Comparison of ENCODE assay signal across 25 cellular contexts in the genomic region with DNA sequence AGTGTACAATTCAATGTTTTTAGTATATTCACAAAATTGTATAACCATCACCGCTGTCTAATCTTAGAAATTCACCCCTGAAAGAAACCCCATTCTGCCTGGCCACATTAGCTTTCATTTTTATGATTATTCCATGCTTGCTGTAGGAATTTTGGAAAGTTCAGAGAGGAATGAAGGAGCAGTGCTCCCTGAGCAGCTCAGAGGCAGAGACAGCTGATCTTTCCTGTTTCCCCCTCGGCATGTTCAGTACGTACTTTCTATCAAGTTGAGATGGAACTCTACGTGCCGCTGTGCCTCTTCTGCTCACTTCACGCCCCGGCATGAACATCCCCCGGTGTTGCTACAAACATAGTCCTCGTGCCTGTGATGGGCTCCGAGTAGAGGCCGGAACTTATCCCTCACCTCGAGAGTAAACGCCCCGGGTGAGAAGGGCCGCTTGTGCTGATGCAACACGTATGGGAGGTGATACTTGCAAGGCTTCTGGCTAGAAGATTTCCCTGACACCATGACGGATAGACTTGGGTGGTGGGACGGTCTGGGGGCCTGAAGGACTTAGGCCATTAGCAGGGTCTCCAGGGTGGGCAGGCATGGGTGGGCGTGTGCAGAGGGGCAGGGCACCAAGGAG.
DNase-seq lines count a peak whose midpoint lies in the region; ATAC-seq, FAIRE-seq and TF ChIP-seq lines count a peak whose summit lies in the region.
"Had no signal": no experiment of that assay in that cellular context is flagged by ENCODE, and none has a peak within 500 bp of the region (broad histone marks: within the 10 kb centered on the region; RNA-seq: fewer than 3 reads in every experiment).

No MANE protein-coding gene starts in this region.

- in situ Hi-C loops in K562 (cut with MboI), result no loop called here

- ATAC-seq in left ventricle myocardium superior, result no peak
- ATAC-seq in Right ventricle myocardium inferior, result no peak
- peak; percentile 46 for ATAC-seq in K562
- ATAC-seq: A549, GM12878 had no signal

- peak overlapping the region; percentile 25 to 39 (median 37) for H3K27ac Mint-ChIP-seq in nephron
- no peak overlapping the region for H3K27ac Mint-ChIP-seq in nephron progenitor cell
- H3K27ac Mint-ChIP-seq: CD14-positive monocyte; CD4-positive, alpha-beta T cell; CD8-positive, alpha-beta memory T cell had no signal

- H3K9me1 ChIP-seq in K562 (ENCODE audit: control insufficient read depth, insufficient read depth, low read length), result no peaks in the 10 kb centered on the region

- TF ChIP-seq CTCF in HEK293 (tag by site-specific recombination; IDR thresholded peaks at IDR 0.05) (no peak), K562 (IDR thresholded peaks at IDR 0.05 in 2 of 3, conservative IDR thresholded peaks at IDR 0.05 in 1 of 3; ENCODE audit: insufficient read depth in 2 of 3, low read depth in 1 of 3, low read length in 3 of 3) (no peak), nephron (IDR thresholded peaks at IDR 0.05; ENCODE audit: unreplicated experiment in 3 of 3) (no peak), nephron progenitor cell (IDR thresholded peaks at IDR 0.05) (no peak)

- H3K27ac ChIP-seq in HEK293 (ENCODE audit: extremely low read depth, low read depth, low read length), result no peak overlapping the region
- no peak overlapping the region for H3K27ac ChIP-seq in K562 (ENCODE audit: extremely low read depth, low read depth, low read length)
- H3K27ac ChIP-seq: A549; BLaER1 treated with 17β-estradiol and CSF1 and Interleukin-3, amounts not matched to agents 10 nM and 100 nM; GM23248 had no signal

- H3K9me3 ChIP-seq in HEK293 (ENCODE audit: control insufficient read depth, insufficient read depth, low read depth, low read length), result no peaks in the 10 kb centered on the region
- no peaks in the 10 kb centered on the region for H3K9me3 ChIP-seq in K562 (replicated peaks; ENCODE audit: control insufficient read depth, insufficient read depth, low read depth, low read length)
- H3K9me3 ChIP-seq: A549, BE2C, HAP-1 had no signal

- no peak overlapping the region for H3K4me2 ChIP-seq in K562 (ENCODE audit: insufficient read depth, low read length)
- H3K4me2 ChIP-seq: A549; BLaER1 treated with 17β-estradiol and CSF1 and Interleukin-3, amounts not matched to agents 10 nM and 100 nM had no signal

- peaks cover 13% of the 10 kb centered on the region; the same call in 1 of the 2 replicates for H4K20me1 ChIP-seq in K562 (replicated peaks; ENCODE audit: control insufficient read depth, insufficient read depth, low read length)

- H3K36me3 Mint-ChIP-seq in nephron (ENCODE audit: low read depth), result peaks cover 25% of the 10 kb centered on the region
- peaks cover 12% of the 10 kb centered on the region for H3K36me3 Mint-ChIP-seq in nephron progenitor cell (ENCODE audit: low read depth)
- H3K36me3 Mint-ChIP-seq: CD14-positive monocyte; CD8-positive, alpha-beta memory T cell had no signal

- no peak overlapping the region for H3K4me3 Mint-ChIP-seq in nephron
- no peak overlapping the region for H3K4me3 Mint-ChIP-seq in nephron progenitor cell
- H3K4me3 Mint-ChIP-seq: CD14-positive monocyte; CD4-positive, alpha-beta T cell; CD8-positive, alpha-beta memory T cell had no signal

- peaks cover 23% of the 10 kb centered on the region; the same call in 2 of the 3 replicates for H3K79me2 ChIP-seq in K562 (ENCODE audit: control insufficient read depth, insufficient read depth, low read length)

- TF ChIP-seq EP300 in K562 (IDR thresholded peaks at IDR 0.05; ENCODE audit: low read length), result no peak

- peaks cover 14% of the 10 kb centered on the region for H3K9me3 Mint-ChIP-seq in nephron
- H3K9me3 Mint-ChIP-seq in nephron progenitor cell, result peaks cover 18% of the 10 kb centered on the region

- H3K4me1 Mint-ChIP-seq in nephron (peaks cover 58% of the 10 kb centered on the region), nephron progenitor cell (peaks cover 62% of the 10 kb centered on the region)
- H3K4me1 Mint-ChIP-seq: CD14-positive monocyte; CD8-positive, alpha-beta memory T cell had no signal

- H3K4me1 ChIP-seq in HEK293 (ENCODE audit: control insufficient read depth, insufficient read depth, low read length) (no peaks in the 10 kb centered on the region), K562 (replicated peaks in 1 of 2; ENCODE audit: control insufficient read depth in 2 of 2, insufficient read depth in 2 of 2, low read length in 2 of 2) (peaks cover 7 to 22% of the 10 kb centered on the region in 2 experiments; a peak in 4 of 5 replicates)
- H3K4me1 ChIP-seq: A549, HAP-1 had no signal

- H3K36me3 ChIP-seq in HEK293 (ENCODE audit: control insufficient read depth in 2 of 2, insufficient read depth in 1 of 2, low read length in 2 of 2), result peaks cover 0 to 5% of the 10 kb centered on the region in 2 experiments; a peak in 1 of 3 replicates
- H3K36me3 ChIP-seq in K562 (ENCODE audit: control insufficient read depth, insufficient read depth, low read length), result no peaks in the 10 kb centered on the region
- H3K36me3 ChIP-seq: BLaER1 treated with 17β-estradiol and CSF1 and Interleukin-3, amounts not matched to agents 10 nM and 100 nM; HAP-1 had no signal

- DNase-seq in left ventricle myocardium superior (peak; percentile 14), Right ventricle myocardium inferior (ENCODE audit: missing footprints) (no peak), K562 (ENCODE audit: extremely low read depth in 1 of 4, low spot score in 3 of 4) (no peak), nephron progenitor cell (no peak), NCI-H146 (lab: John Stamatoyannopoulos, UW) (no peak)
- DNase-seq: 8988T; ACHN; AML-193; BE2C; CD4-positive, alpha-beta T cell; CD8-positive, alpha-beta memory T cell; DMS79; EL; GDM1; GM23248 had no signal

- WGBS in K562 (ENCODE audit: insufficient coverage, low coverage, missing lambda C conversion rate), result 70% methylated on average over 19 of the region's 19 CpGs

- H3K27me3 Mint-ChIP-seq in nephron (ENCODE audit: low read depth) (no peaks in the 10 kb centered on the region), nephron progenitor cell (ENCODE audit: low read depth, poor library complexity) (peaks cover 9% of the 10 kb centered on the region)
- H3K27me3 Mint-ChIP-seq: CD4-positive, alpha-beta T cell had no signal

- CTCF ChIA-PET in HEK293 (lab: Yijun Ruan, JAX), result interaction anchor here (0.8 kb wide), 1 partner anchor 181 kb away, joined by 4 read pairs; no protein-coding TSS in a partner anchor
- CTCF ChIA-PET in K562 (lab: Yijun Ruan, JAX; ENCODE audit: low intra/inter-chr PET ratio), result no interaction called here

- TF ChIP-seq POLR2A in K562 (conservative IDR thresholded peaks at IDR 0.05), result no peak

- no peak overlapping the region for H3K4me3 ChIP-seq in HEK293 (ENCODE audit: low read depth, low read length)
- no peak overlapping the region for H3K4me3 ChIP-seq in K562
- H3K4me3 ChIP-seq: A549; BLaER1 treated with 17β-estradiol and CSF1 and Interleukin-3, amounts not matched to agents 10 nM and 100 nM; GM12878; GM23248; HAP-1 had no signal

- no peak overlapping the region for H2AFZ ChIP-seq in K562 (ENCODE audit: low read depth, low read length)
- H2AFZ ChIP-seq: GM23248 had no signal

- intact Hi-C loops in left ventricle myocardium superior (cut with micrococcal nuclease) (no loop called here), Right ventricle myocardium inferior (cut with DNase I) (no loop called here), K562 (cut with micrococcal nuclease) (no loop called here)

- no TSS peak for BruUV-seq in K562 (replicated peaks; lab: Mats Ljungman, UMichigan)

- POLR2A ChIA-PET in HEK293 (lab: Yijun Ruan, JAX) (no interaction called here), K562 (lab: Yijun Ruan, JAX) (interaction anchor here (0.5 to 0.9 kb wide), 7 partner anchors 10 to 22 kb away, joined by 3 to 6 read pairs (median 3); no protein-coding TSS in a partner anchor)

- no peaks in the 10 kb centered on the region for H3K27me3 ChIP-seq in K562 (ENCODE audit: control insufficient read depth in 2 of 2, insufficient read depth in 2 of 2, low read length in 2 of 2)
- H3K27me3 ChIP-seq: BE2C; BLaER1 treated with 17β-estradiol and CSF1 and Interleukin-3, amounts not matched to agents 10 nM and 100 nM had no signal

- TF ChIP-seq RAD21 in K562 (CRISPR knock-in tag; conservative IDR thresholded peaks at IDR 0.05 in 1 of 2, IDR thresholded peaks at IDR 0.05 in 1 of 2), result no peak

- FAIRE-seq in K562 (lab: Jason Lieb, UNC), result no peak
- FAIRE-seq: A549, D721Med, GM12878, GM19239, H54 had no signal

- H3K9ac ChIP-seq in K562 (ENCODE audit: insufficient read depth in 1 of 2, low read depth in 2 of 2, low read length in 2 of 2), result no peak overlapping the region
- H3K9ac ChIP-seq: BLaER1 treated with 17β-estradiol and CSF1 and Interleukin-3, amounts not matched to agents 10 nM and 100 nM; GM23248 had no signal

TF ChIP-seq in K562, 482 proteins besides CTCF, POLR2A, EP300 and RAD21:
- TF ChIP-seq POLR3G (IDR thresholded peaks at IDR 0.05; ENCODE audit: extremely low read depth, insufficient read length, insufficient replicate concordance), result no peak
- peak; percentile 54 for TF ChIP-seq CEBPG (CRISPR knock-in tag; IDR thresholded peaks at IDR 0.05)
- no peak for TF ChIP-seq CEBPG (tag; conservative IDR thresholded peaks at IDR 0.05 in 1 of 2, IDR thresholded peaks at IDR 0.05 in 1 of 2)
- TF ChIP-seq MEIS2 (IDR thresholded peaks at IDR 0.05; ENCODE audit: partially characterized antibody), result peak; percentile 11
- TF ChIP-seq, protein P1, sequence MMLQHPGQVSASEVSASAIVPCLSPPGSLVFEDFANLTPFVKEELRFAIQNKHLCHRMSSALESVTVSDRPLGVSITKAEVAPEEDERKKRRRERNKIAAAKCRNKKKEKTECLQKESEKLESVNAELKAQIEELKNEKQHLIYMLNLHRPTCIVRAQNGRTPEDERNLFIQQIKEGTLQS (IDR thresholded peaks at IDR 0.05), result peak; percentile 60; the same call in 1 of the 2 replicates
- TF ChIP-seq, protein P1 (CRISPR knock-in tag; conservative IDR thresholded peaks at IDR 0.05), result no peak
